8 cellular contexts compared by ENCODE assay signal in the genomic region with DNA sequence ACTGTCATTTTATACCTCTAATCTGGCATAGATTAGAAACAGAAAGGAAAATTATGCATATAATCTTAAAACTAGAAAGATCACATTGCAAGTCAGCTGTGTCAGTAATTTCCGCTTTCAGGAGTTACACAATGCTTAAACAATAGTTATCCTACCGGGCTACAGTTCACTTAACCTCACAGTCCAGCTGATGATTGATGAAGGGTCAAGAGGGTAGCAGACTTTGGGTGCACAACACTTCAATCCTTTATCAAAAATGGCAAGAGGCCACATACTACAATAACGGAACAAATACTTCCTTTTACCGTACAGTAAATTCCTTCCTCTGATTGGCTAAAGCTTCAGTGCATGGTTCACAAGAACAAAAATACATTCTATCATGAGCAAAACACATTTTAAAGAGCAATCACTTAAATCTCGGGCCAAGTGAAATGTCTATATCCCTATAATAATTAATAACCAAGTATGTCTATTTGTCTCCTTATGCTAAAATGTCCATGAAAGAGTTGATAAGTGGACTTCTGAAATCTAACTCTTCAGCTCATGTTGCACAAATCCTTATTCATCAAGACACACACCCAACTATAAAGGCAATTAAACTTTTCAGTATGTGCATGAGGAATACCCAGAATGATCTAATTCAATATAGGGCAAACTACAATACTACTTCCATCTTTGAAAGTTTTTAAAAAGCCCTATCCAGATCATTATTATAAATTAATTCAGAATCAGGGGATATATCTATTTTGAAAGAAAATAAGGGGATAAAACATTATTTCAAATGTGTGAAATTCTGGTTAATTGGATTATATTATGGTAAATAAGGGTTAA.
DNase-seq lines count a peak whose midpoint lies in the region; ATAC-seq and TF ChIP-seq lines count a peak whose summit lies in the region.

No MANE protein-coding gene starts in this region.

- H3K27me3 Mint-ChIP-seq in activated CD8-positive, alpha-beta memory T cell treated with anti-CD3 and anti-CD28 coated beads, Interleukin-2, amount 10 ng/mL, durations not matched to agents 7 days and 5 days, result no peaks in the 10 kb centered on the region
- H3K27me3 Mint-ChIP-seq in stimulated activated memory B cell treated with anti-CD40 and anti-IgM and Interleukin-4, amounts not matched to agents 10 μg/mL and 1 μg/mL and 100 μg/mL, for 72 hours, result no peaks in the 10 kb centered on the region

- H3K4me1 ChIP-seq in gastroesophageal sphincter, result peaks cover 0 to 42% (median 4%) of the 10 kb centered on the region in 3 donors

- no peaks in the 10 kb centered on the region for H3K9me3 ChIP-seq in gastroesophageal sphincter

- TF ChIP-seq EP300 in gastroesophageal sphincter (IDR thresholded peaks at IDR 0.05), result no peak

- no peak for DNase-seq in activated CD8-positive, alpha-beta memory T cell treated with anti-CD3 and anti-CD28 coated beads, Interleukin-2, amount 10 ng/mL, durations not matched to agents 7 days and 5 days
- DNase-seq in activated CD8-positive, alpha-beta memory T cell treated with anti-CD3 and anti-CD28 coated beads, Interleukin-2, amount 50 U/mL, for 48 hours, result no peak
- DNase-seq in OCI-M1 (lab: John Stamatoyannopoulos, UW) (peak; percentile 83), NCI-H2107 treated with DMSO at 0.1 percent for 48 hours (lab: John Stamatoyannopoulos, UW; ENCODE audit: unreplicated experiment) (no peak), NCI-H774 (lab: John Stamatoyannopoulos, UW) (no peak), EL (no peak)

- 37 to 43% methylated on average over 4 to 5 of the region's 5 CpGs for WGBS in gastroesophageal sphincter (ENCODE audit: low coverage in 1 of 2), 2 donors

- H3K36me3 Mint-ChIP-seq in activated CD8-positive, alpha-beta memory T cell treated with anti-CD3 and anti-CD28 coated beads, Interleukin-2, amount 10 ng/mL, durations not matched to agents 7 days and 5 days, result peaks cover 14% of the 10 kb centered on the region
- no peaks in the 10 kb centered on the region for H3K36me3 Mint-ChIP-seq in stimulated activated memory B cell treated with anti-CD40 and anti-IgM and Interleukin-4, amounts not matched to agents 10 μg/mL and 1 μg/mL and 100 μg/mL, for 72 hours

- TF ChIP-seq POLR2A in gastroesophageal sphincter (IDR thresholded peaks at IDR 0.05), result no peak

- ATAC-seq in activated CD8-positive, alpha-beta memory T cell treated with anti-CD3 and anti-CD28 coated beads, Interleukin-2, amount 10 ng/mL, durations not matched to agents 7 days and 5 days, result no peak
- ATAC-seq in gastroesophageal sphincter, result peak; percentile 44
- ATAC-seq in stimulated activated memory B cell treated with anti-CD40 and anti-IgM and Interleukin-4, amounts not matched to agents 10 μg/mL and 1 μg/mL and 100 μg/mL, for 72 hours, result no peak

- H3K27ac ChIP-seq in gastroesophageal sphincter, result peak overlapping the region in 2 of 4 donors; percentile 0 to 16

- peak overlapping the region; percentile 8 for H3K4me3 Mint-ChIP-seq in activated CD8-positive, alpha-beta memory T cell treated with anti-CD3 and anti-CD28 coated beads, Interleukin-2, amount 10 ng/mL, durations not matched to agents 7 days and 5 days
- H3K4me3 Mint-ChIP-seq in stimulated activated memory B cell treated with anti-CD40 and anti-IgM and Interleukin-4, amounts not matched to agents 10 μg/mL and 1 μg/mL and 100 μg/mL, for 72 hours, result peak overlapping the region; percentile 41

- H3K9me3 Mint-ChIP-seq in activated CD8-positive, alpha-beta memory T cell treated with anti-CD3 and anti-CD28 coated beads, Interleukin-2, amount 10 ng/mL, durations not matched to agents 7 days and 5 days (ENCODE audit: low read depth), result no peaks in the 10 kb centered on the region
- H3K9me3 Mint-ChIP-seq in stimulated activated memory B cell treated with anti-CD40 and anti-IgM and Interleukin-4, amounts not matched to agents 10 μg/mL and 1 μg/mL and 100 μg/mL, for 72 hours, result no peaks in the 10 kb centered on the region

- no peak overlapping the region for H3K27ac Mint-ChIP-seq in activated CD8-positive, alpha-beta memory T cell treated with anti-CD3 and anti-CD28 coated beads, Interleukin-2, amount 10 ng/mL, durations not matched to agents 7 days and 5 days
- H3K27ac Mint-ChIP-seq in stimulated activated memory B cell treated with anti-CD40 and anti-IgM and Interleukin-4, amounts not matched to agents 10 μg/mL and 1 μg/mL and 100 μg/mL, for 72 hours, result peak overlapping the region; percentile 63

- H3K4me1 Mint-ChIP-seq in activated CD8-positive, alpha-beta memory T cell treated with anti-CD3 and anti-CD28 coated beads, Interleukin-2, amount 10 ng/mL, durations not matched to agents 7 days and 5 days, result peaks cover 47% of the 10 kb centered on the region
- peaks cover 70% of the 10 kb centered on the region for H3K4me1 Mint-ChIP-seq in stimulated activated memory B cell treated with anti-CD40 and anti-IgM and Interleukin-4, amounts not matched to agents 10 μg/mL and 1 μg/mL and 100 μg/mL, for 72 hours

- no peaks in the 10 kb centered on the region for H3K36me3 ChIP-seq in gastroesophageal sphincter

- no peak for TF ChIP-seq CTCF in gastroesophageal sphincter (IDR thresholded peaks at IDR 0.05)

- H3K4me3 ChIP-seq in gastroesophageal sphincter, result no peak overlapping the region

- no peaks in the 10 kb centered on the region for H3K27me3 ChIP-seq in gastroesophageal sphincter

- CTCF ChIA-PET in activated CD8-positive, alpha-beta memory T cell treated with anti-CD3 and anti-CD28 coated beads, Interleukin-2, amount 10 ng/mL, durations not matched to agents 7 days and 5 days (lab: Charles Lee), result interaction anchor here (1.0 kb wide), 1 partner anchor 9 kb away, joined by 4 read pairs; no protein-coding TSS in a partner anchor
